In genomic region chr1:91498035-91498434, GRCh38 we compare ENCODE assay signal across 11 cellular contexts.
"Had no signal": no experiment of that assay in that cellular context is flagged by ENCODE, and none has a peak within 500 bp of the region (broad histone marks: within the 10 kb centered on the region; RNA-seq: fewer than 3 reads in every experiment).

No MANE protein-coding gene starts in this region.

- ATAC-seq: GM23338, HCT116 had no signal

- FAIRE-seq: H1, H54 had no signal

- H3K36me3 ChIP-seq: HAP-1 had no signal

- H2AFZ ChIP-seq: GM23248, GM23338 had no signal

- H3K9me3 ChIP-seq: HAP-1 had no signal

- DNase-seq: GM23248, GOT3, H7, H9, HCEC 1CT, HFFc6 had no signal

- H3K9ac ChIP-seq: GM23248 had no signal

- H3K4me2 ChIP-seq: GM23338 had no signal

- H3K27ac ChIP-seq: GM23248 had no signal

- H3K4me3 ChIP-seq: GM23248, GM23338, HAP-1 had no signal
